15 cellular contexts compared by ENCODE assay signal in the genomic region with DNA sequence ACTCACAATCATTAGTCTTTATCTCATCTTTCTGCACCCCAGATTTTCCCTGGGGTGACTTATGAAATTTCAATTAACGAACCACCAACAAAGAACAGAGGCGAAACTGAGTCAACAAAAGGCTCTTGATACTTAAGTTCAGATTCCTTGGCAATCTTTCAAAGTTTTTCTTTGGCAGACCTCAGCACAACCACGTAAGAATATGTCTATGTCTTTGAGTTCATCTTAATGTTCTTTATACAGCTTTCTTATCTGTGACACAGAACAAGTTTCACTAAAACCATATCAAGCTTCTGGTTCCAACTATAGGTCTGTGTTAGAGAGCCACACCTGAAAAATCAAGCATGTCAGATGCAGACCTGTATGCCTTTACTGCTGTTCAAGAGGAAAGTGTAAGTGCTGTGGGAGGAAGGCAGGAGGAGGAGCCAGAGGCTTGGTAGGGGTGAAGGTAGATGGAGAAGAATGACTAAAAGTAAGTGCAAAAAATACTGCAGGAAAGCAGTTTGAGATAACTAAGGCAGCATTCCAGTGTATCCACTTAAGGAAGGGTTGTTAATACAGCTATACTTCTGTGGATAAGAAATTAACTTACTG.
DNase-seq lines count a peak whose midpoint lies in the region; ATAC-seq, FAIRE-seq and TF ChIP-seq lines count a peak whose summit lies in the region.
"Had no signal": no experiment of that assay in that cellular context is flagged by ENCODE, and none has a peak within 500 bp of the region (broad histone marks: within the 10 kb centered on the region; RNA-seq: fewer than 3 reads in every experiment).

No MANE protein-coding gene starts in this region.

- H3K9me3 ChIP-seq in thoracic aorta (no peaks in the 10 kb centered on the region), small intestine (ENCODE audit: control insufficient read depth, low read depth) (no peaks in the 10 kb centered on the region)
- H3K9me3 ChIP-seq: Peyer's patch had no signal

- H3K4me3 ChIP-seq in thoracic aorta (no peak overlapping the region), small intestine (ENCODE audit: low read depth in 1 of 2, low read length in 2 of 2) (no peak overlapping the region)
- H3K4me3 ChIP-seq: Peyer's patch had no signal

- H3K27ac ChIP-seq in foreskin keratinocyte (no peak overlapping the region), thoracic aorta (peak overlapping the region; percentile 34 to 77), small intestine (ENCODE audit: low read depth in 1 of 2, low read length in 1 of 2) (no peak overlapping the region)
- H3K27ac ChIP-seq: HL-60, Peyer's patch had no signal

- ATAC-seq in SK-N-SH treated with all-trans-retinoic acid at 6 μM for 48 hours: peak; percentile 65
- ATAC-seq in foreskin keratinocyte: peak; percentile 21
- ATAC-seq in thoracic aorta (ENCODE audit: insufficient number of reproducible peaks, low FRiP score, low read depth): no peak
- ATAC-seq: natural killer cell had no signal

- H3K4me1 ChIP-seq in foreskin keratinocyte: peaks cover 21% of the 10 kb centered on the region
- peaks cover 18 to 62% of the 10 kb centered on the region in 2 donors for H3K4me1 ChIP-seq in thoracic aorta (ENCODE audit: control insufficient read depth in 1 of 2, low read depth in 2 of 2)
- H3K4me1 ChIP-seq in small intestine (ENCODE audit: control insufficient read depth in 2 of 2, insufficient read depth in 1 of 2, low read depth in 1 of 2, low read length in 1 of 2): no peaks in the 10 kb centered on the region
- H3K4me1 ChIP-seq: Peyer's patch had no signal

- TF ChIP-seq CTCF in foreskin keratinocyte (conservative IDR thresholded peaks at IDR 0.05) (no peak), thoracic aorta (IDR thresholded peaks at IDR 0.05) (no peak)

- WGBS in small intestine, 3 donors: 16 to 39% (median 30%) methylated on average over 3 of the region's 3 CpGs

- FAIRE-seq in small intestine (lab: Jason Lieb, UNC): no peak
- FAIRE-seq: colon had no signal

- no peaks in the 10 kb centered on the region for H3K36me3 ChIP-seq in thoracic aorta
- no peaks in the 10 kb centered on the region for H3K36me3 ChIP-seq in small intestine (ENCODE audit: control insufficient read depth in 2 of 2, insufficient read depth in 2 of 2, low read length in 2 of 2)
- H3K36me3 ChIP-seq: Peyer's patch had no signal

- DNase-seq in DMS53 (lab: John Stamatoyannopoulos, UW) (peak; percentile 50), DMS53 treated with DMSO at 0.1 percent for 48 hours (lab: John Stamatoyannopoulos, UW; ENCODE audit: unreplicated experiment) (no peak), foreskin keratinocyte (peak in 1 of 2 donors; percentile 48), thoracic aorta (ENCODE audit: low spot score) (no peak), small intestine (no peak), HT-29 (ENCODE audit: low spot score) (no peak), mucosa of gallbladder (ENCODE audit: low spot score) (no peak)
- DNase-seq: 8988T, islet precursor cell, natural killer cell, Peyer's patch, T1000 had no signal

- H3K27me3 ChIP-seq in foreskin keratinocyte (no peaks in the 10 kb centered on the region), thoracic aorta (replicated peaks; ENCODE audit: insufficient read depth) (no peaks in the 10 kb centered on the region), small intestine (ENCODE audit: control insufficient read depth in 2 of 2, insufficient read depth in 2 of 2, low read length in 2 of 2) (no peaks in the 10 kb centered on the region)
- H3K27me3 ChIP-seq: Peyer's patch had no signal

TF ChIP-seq in SK-N-SH treated with all-trans-retinoic acid at 6 μM for 48 hours, 23 proteins besides CTCF, POLR2A, EP300 and RAD21:
- TF ChIP-seq ISL1 (CRISPR knock-in tag; IDR thresholded peaks at IDR 0.05) (peak; percentile 40; the same call in 1 of the 2 replicates), SNAI2 (CRISPR knock-in tag; IDR thresholded peaks at IDR 0.05) (no peak)

Comparison
In these comparisons a context has a peak if more than half of its experiments do, and no peak if none do; other contexts are left out.
1. H3K27ac ChIP-seq: peak in thoracic aorta (2 of 2); none in foreskin keratinocyte (single experiment) and small intestine (0 of 2).